In the genomic region with DNA sequence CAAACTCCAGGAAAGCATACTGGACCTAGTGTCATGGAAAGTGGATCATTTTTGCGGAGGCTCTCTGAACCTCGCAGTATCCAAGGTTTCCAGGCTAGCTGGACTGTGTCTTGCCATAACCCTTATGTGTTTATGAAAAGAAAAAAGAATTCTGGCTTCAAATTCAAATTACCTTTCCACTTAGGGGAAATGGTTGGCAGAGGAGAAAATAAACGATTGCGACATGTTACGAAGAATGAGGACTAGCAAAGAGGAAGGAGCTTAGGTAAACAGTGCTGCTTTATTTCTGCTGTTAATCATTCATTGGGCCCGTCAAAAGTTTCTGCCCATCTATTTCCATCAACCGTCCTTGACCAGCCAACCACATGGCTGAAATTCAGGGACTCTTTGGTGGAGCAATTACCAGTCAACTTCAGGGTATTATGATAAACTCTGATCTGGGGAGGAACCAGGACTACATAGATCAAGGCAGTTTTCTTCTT, we compare ENCODE assay signal across 1 cellular context.
TF ChIP-seq lines count a peak whose summit lies in the region.

A gene (plus strand): TSS at position 342 of the 482 bp plus-strand sequence. CDS start 8,793 bp downstream, outside the sequence.

TF ChIP-seq in SK-N-SH, 30 proteins besides CTCF, POLR2A, EP300 and RAD21 (continued from another document):
- TF ChIP-seq, protein P1, sequence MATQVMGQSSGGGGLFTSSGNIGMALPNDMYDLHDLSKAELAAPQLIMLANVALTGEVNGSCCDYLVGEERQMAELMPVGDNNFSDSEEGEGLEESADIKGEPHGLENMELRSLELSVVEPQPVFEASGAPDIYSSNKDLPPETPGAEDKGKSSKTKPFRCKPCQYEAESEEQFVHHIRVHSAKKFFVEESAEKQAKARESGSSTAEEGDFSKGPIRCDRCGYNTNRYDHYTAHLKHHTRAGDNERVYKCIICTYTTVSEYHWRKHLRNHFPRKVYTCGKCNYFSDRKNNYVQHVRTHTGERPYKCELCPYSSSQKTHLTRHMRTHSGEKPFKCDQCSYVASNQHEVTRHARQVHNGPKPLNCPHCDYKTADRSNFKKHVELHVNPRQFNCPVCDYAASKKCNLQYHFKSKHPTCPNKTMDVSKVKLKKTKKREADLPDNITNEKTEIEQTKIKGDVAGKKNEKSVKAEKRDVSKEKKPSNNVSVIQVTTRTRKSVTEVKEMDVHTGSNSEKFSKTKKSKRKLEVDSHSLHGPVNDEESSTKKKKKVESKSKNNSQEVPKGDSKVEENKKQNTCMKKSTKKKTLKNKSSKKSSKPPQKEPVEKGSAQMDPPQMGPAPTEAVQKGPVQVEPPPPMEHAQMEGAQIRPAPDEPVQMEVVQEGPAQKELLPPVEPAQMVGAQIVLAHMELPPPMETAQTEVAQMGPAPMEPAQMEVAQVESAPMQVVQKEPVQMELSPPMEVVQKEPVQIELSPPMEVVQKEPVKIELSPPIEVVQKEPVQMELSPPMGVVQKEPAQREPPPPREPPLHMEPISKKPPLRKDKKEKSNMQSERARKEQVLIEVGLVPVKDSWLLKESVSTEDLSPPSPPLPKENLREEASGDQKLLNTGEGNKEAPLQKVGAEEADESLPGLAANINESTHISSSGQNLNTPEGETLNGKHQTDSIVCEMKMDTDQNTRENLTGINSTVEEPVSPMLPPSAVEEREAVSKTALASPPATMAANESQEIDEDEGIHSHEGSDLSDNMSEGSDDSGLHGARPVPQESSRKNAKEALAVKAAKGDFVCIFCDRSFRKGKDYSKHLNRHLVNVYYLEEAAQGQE (IDR thresholded peaks at IDR 0.05; ENCODE audit: low read depth, low read length), result no peak
- TF ChIP-seq, protein P2, sequence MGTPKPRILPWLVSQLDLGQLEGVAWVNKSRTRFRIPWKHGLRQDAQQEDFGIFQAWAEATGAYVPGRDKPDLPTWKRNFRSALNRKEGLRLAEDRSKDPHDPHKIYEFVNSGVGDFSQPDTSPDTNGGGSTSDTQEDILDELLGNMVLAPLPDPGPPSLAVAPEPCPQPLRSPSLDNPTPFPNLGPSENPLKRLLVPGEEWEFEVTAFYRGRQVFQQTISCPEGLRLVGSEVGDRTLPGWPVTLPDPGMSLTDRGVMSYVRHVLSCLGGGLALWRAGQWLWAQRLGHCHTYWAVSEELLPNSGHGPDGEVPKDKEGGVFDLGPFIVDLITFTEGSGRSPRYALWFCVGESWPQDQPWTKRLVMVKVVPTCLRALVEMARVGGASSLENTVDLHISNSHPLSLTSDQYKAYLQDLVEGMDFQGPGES (IDR thresholded peaks at IDR 0.05; ENCODE audit: low read depth, low read length), result no peak
- TF ChIP-seq RXRA (IDR thresholded peaks at IDR 0.05; ENCODE audit: borderline replicate concordance, low read depth) (no peak), GATA2 (CRISPR knock-in tag; IDR thresholded peaks at IDR 0.05) (no peak)
